ENCODE assay signal across 8 cellular contexts in the genomic region with DNA sequence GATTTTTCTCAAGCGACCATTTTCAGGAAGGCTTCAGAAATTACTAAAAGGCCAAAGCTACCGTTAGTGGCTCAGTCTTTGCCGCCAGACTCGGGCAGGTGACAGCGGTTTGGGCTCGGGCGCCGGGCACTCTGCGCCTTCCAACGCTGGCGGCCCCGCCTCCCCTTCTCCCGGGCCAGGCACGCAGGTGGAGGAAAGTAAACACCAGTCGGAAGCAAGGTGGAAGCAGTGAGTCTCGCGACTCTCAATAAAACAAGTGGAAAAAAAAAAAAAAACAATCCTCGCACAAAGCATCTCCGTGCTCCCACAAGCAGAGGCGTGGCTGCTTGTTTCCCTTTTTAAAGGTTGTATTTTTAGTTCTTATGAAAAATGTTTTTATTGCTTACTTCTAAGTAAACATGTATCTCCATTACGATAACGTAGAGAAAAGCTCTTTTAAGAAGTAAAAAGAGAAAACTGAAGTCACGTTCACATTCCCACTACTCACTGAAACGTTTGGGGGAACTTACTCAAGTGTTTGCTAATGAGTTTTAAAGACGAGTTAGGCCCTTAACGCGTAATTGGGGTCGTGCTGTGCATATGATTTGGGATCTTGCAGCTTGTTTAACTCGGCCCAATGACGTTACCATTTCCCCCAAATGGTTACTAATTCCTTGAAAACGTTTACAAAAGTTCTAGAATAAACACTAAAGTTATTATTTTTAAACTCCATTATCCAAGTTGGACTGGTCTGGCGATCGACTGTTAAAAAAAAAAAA. TPM values are rescaled to one million over a fixed set of nuclear protein-coding genes. Genes with fewer than 3 reads are reported as not detected.
DNase-seq lines count a peak whose midpoint lies in the region; ATAC-seq and TF ChIP-seq lines count a peak whose summit lies in the region.

No MANE protein-coding gene starts in this region.

- no peak overlapping the region for H3K14ac ChIP-seq in neuronal stem cell (ENCODE audit: low read length)

- no peak for TF ChIP-seq POLR2A in gastroesophageal sphincter (IDR thresholded peaks at IDR 0.05)

- H4K91ac ChIP-seq in neuronal stem cell (ENCODE audit: low read depth, low read length, poor library complexity), result no peak overlapping the region

- no peak overlapping the region for H3K23ac ChIP-seq in neuronal stem cell (ENCODE audit: low read depth, low read length, poor library complexity)

- H3K4ac ChIP-seq in neuronal stem cell (ENCODE audit: low read length), result no peak overlapping the region

- H2BK5ac ChIP-seq in neuronal stem cell (ENCODE audit: low read length), result no peak overlapping the region

- 0% methylated on average over 17 to 21 of the region's 33 CpGs for WGBS in gastroesophageal sphincter (ENCODE audit: low coverage in 1 of 2), 2 donors
- WGBS in neuronal stem cell (ENCODE audit: extremely low coverage in 2 of 2, insufficient read length in 2 of 2, insufficient replicate concordance in 1 of 2), 2 donors, result no CpG with 5 or more reads among the region's 33 CpGs
- 0 to 1% methylated on average over 33 of the region's 33 CpGs for WGBS in aorta, 2 donors

- peak overlapping the region; percentile 77 for H3K18ac ChIP-seq in neuronal stem cell (ENCODE audit: low read length)

- H3K27me3 Mint-ChIP-seq in activated T-cell treated with anti-CD3 and anti-CD28 coated beads, Interleukin-2, amount 50 U/mL, for 4 hours (ENCODE audit: low read depth), result peaks cover 6% of the 10 kb centered on the region

- H2BK12ac ChIP-seq in neuronal stem cell (ENCODE audit: low read length), result no peak overlapping the region

- H3K4me3 ChIP-seq in gastroesophageal sphincter, result peak overlapping the region; percentile 59 to 81
- peak overlapping the region; percentile 72 to 92 for H3K4me3 ChIP-seq in neuronal stem cell (ENCODE audit: low read length in 2 of 2)
- peak overlapping the region in 1 of 2 donors; percentile 63 for H3K4me3 ChIP-seq in aorta (ENCODE audit: low read length in 2 of 2)

- peak in 1 of 4 experiments; percentile 11 for TF ChIP-seq CTCF in gastroesophageal sphincter (IDR thresholded peaks at IDR 0.05)

- H3K4me1 Mint-ChIP-seq in activated T-cell treated with anti-CD3 and anti-CD28 coated beads, Interleukin-2, amount 50 U/mL, for 4 hours (ENCODE audit: low read depth), result peaks cover 58% of the 10 kb centered on the region

- ATAC-seq in activated T-cell treated with anti-CD3 and anti-CD28 coated beads, Interleukin-2, amount 50 U/mL, for 4 hours, result no peak
- ATAC-seq in gastroesophageal sphincter (no peak), GM19452 (IDR thresholded peaks at IDR 0.05; ENCODE audit: unreplicated experiment) (no peak), aorta (ENCODE audit: low FRiP score) (no peak)

- TF ChIP-seq EP300 in gastroesophageal sphincter (IDR thresholded peaks at IDR 0.05), result no peak

- H3K36me3 Mint-ChIP-seq in activated T-cell treated with anti-CD3 and anti-CD28 coated beads, Interleukin-2, amount 50 U/mL, for 4 hours (ENCODE audit: insufficient read depth), result no peaks in the 10 kb centered on the region

- H3K79me1 ChIP-seq in neuronal stem cell (ENCODE audit: low read depth, low read length), result no peaks in the 10 kb centered on the region

- no peak overlapping the region for H2AK5ac ChIP-seq in neuronal stem cell (ENCODE audit: low read depth, low read length)

- no peaks in the 10 kb centered on the region for H3K9me3 Mint-ChIP-seq in activated T-cell treated with anti-CD3 and anti-CD28 coated beads, Interleukin-2, amount 50 U/mL, for 4 hours

- no peaks in the 10 kb centered on the region for H3K36me3 ChIP-seq in gastroesophageal sphincter
- no peaks in the 10 kb centered on the region for H3K36me3 ChIP-seq in neuronal stem cell (replicated peaks in 1 of 2; ENCODE audit: control insufficient read depth in 2 of 2, insufficient read depth in 2 of 2, low read length in 2 of 2)
- no peaks in the 10 kb centered on the region for H3K36me3 ChIP-seq in aorta (ENCODE audit: control insufficient read depth in 1 of 2, insufficient read depth in 2 of 2, low read length in 1 of 2)

- peak overlapping the region; percentile 87 for H3K4me3 Mint-ChIP-seq in activated T-cell treated with anti-CD3 and anti-CD28 coated beads, Interleukin-2, amount 50 U/mL, for 4 hours

- H3K9ac ChIP-seq in neuronal stem cell (ENCODE audit: low read depth, low read length, poor library complexity), result no peak overlapping the region

- H3K4me1 ChIP-seq in gastroesophageal sphincter (peaks cover 0 to 60% (median 14%) of the 10 kb centered on the region in 3 donors), neuronal stem cell (ENCODE audit: control insufficient read depth in 2 of 2, insufficient read depth in 1 of 2, low read depth in 1 of 2, low read length in 2 of 2) (peaks cover 9 to 14% of the 10 kb centered on the region in 2 donors), aorta (ENCODE audit: control insufficient read depth in 1 of 2, insufficient read depth in 2 of 2, low read length in 2 of 2) (no peaks in the 10 kb centered on the region)

- H2BK120ac ChIP-seq in neuronal stem cell (ENCODE audit: low read depth, low read length), result no peak overlapping the region

- H2AFZ ChIP-seq in neuronal stem cell (ENCODE audit: low read length), result peak overlapping the region; percentile 99

- no peak overlapping the region for H2BK15ac ChIP-seq in neuronal stem cell (ENCODE audit: low read length)

- H4K8ac ChIP-seq in neuronal stem cell (ENCODE audit: low read depth, low read length), result no peak overlapping the region

- H3K4me2 ChIP-seq in neuronal stem cell (ENCODE audit: insufficient read depth, low read length, poor library complexity, severe bottlenecking), result peak overlapping the region; percentile 85

- intact Hi-C loops in aorta (cut with DNase I), result no loop called here

- DNase-seq in SIG-M5 treated with dmso at 0.1 percent for 504 hours (lab: John Stamatoyannopoulos, UW; ENCODE audit: unreplicated experiment) (peak; percentile 53), SIG-M5 (lab: John Stamatoyannopoulos, UW) (no peak), NCI-H2227 (lab: John Stamatoyannopoulos, UW; ENCODE audit: unreplicated experiment) (peak; percentile 62), neuronal stem cell (ENCODE audit: low spot score) (peak; percentile 32), aorta (no peak)
- DNase-seq in activated T-cell treated with anti-CD3 and anti-CD28 coated beads, Interleukin-2, amount 50 U/mL, for 4 hours, result peak; percentile 30

- no peaks in the 10 kb centered on the region for H3K9me3 ChIP-seq in gastroesophageal sphincter
- no peaks in the 10 kb centered on the region for H3K9me3 ChIP-seq in neuronal stem cell (replicated peaks in 1 of 2; ENCODE audit: control insufficient read depth in 2 of 2, insufficient read depth in 1 of 2, low read depth in 1 of 2, low read length in 2 of 2)
- no peaks in the 10 kb centered on the region for H3K9me3 ChIP-seq in aorta (ENCODE audit: control insufficient read depth, low read length)

- no peaks in the 10 kb centered on the region for H3K27me3 ChIP-seq in gastroesophageal sphincter
- H3K27me3 ChIP-seq in neuronal stem cell (ENCODE audit: control insufficient read depth in 3 of 3, insufficient read depth in 3 of 3, low read depth in 1 of 3, low read length in 3 of 3), result peaks cover 0 to 19% (median 0%) of the 10 kb centered on the region in 3 experiments
- H3K27me3 ChIP-seq in aorta (ENCODE audit: control insufficient read depth in 1 of 2, insufficient read depth in 2 of 2, low read length in 1 of 2), result no peaks in the 10 kb centered on the region

- H3K27ac ChIP-seq in gastroesophageal sphincter (peak overlapping the region; percentile 30 to 89 (median 84)), neuronal stem cell (replicated peaks; ENCODE audit: low read length) (no peak overlapping the region), aorta (ENCODE audit: low read depth in 1 of 2, low read length in 2 of 2) (no peak overlapping the region)

RNA-seq across cellular contexts. Expression of a gene that starts 0.9 kb away (rescaled TPM):
- total RNA-seq in activated T-cell treated with anti-CD3 and anti-CD28 coated beads, Interleukin-2, amount 50 U/mL, for 4 hours, result 10 to 100 TPM; 56.6 to 84.8 (median 76.3) TPM
- total RNA-seq in gastroesophageal sphincter (10 to 100 TPM; 19.6 to 47.7 (median 30.3) TPM), aorta (1 to 10 TPM; 4.9 to 7.2 TPM)
- polyA plus RNA-seq in neuronal stem cell (2013, experiment 1 of 2), result 32.0 TPM
- polyA plus RNA-seq in neuronal stem cell (2013, experiment 2 of 2), result 28.4 TPM
- 1 to 10 TPM; 4.1 to 4.9 TPM for polyA plus RNA-seq in aorta

Comparison
In these comparisons a context has a peak if more than half of its experiments do, and no peak if none do; other contexts are left out.
1. DNase-seq: peak in SIG-M5 treated with dmso at 0.1 percent for 504 hours (single experiment), NCI-H2227 (single experiment), activated T-cell treated with anti-CD3 and anti-CD28 coated beads, Interleukin-2, amount 50 U/mL, for 4 hours (single experiment) and neuronal stem cell (single experiment); none in SIG-M5 (single experiment) and aorta (0 of 2).
2. H3K27ac ChIP-seq: peak in gastroesophageal sphincter (4 of 4); none in neuronal stem cell (single experiment) and aorta (0 of 2).